In the genomic region with DNA sequence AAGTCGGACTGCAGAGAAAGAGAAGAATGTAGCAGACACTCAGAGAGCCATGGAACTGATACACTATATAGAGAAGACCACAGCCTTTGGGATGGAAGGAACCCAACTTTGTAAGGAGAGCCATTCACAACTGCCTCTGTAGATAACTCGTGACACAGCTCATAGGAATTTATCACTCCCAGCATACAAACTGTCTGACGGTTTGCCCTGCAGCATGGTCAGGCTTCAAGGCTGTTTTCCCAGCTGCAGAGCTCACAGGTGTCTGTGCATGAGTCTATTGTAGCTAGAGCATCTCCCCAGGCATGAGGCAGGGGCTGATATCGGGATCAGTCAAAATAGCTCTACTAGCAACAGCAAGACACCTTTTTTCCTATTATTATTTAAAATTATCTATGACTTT, we compare ENCODE assay signal across 11 cellular contexts.
A peak's percentile ranks its signal among the peaks of the same experiment; 100 is the strongest.
DNase-seq lines count a peak whose midpoint lies in the region; ATAC-seq and TF ChIP-seq lines count a peak whose summit lies in the region.
"Had no signal": no experiment of that assay in that cellular context is flagged by ENCODE, and none has a peak within 500 bp of the region (broad histone marks: within the 10 kb centered on the region; RNA-seq: fewer than 3 reads in every experiment).

No MANE protein-coding gene starts in this region.

- H3K9me3 ChIP-seq in adipocyte (ENCODE audit: control insufficient read depth, low read length): peaks cover 7% of the 10 kb centered on the region
- H3K9me3 ChIP-seq in left ventricle myocardium inferior (replicated peaks): peaks cover 7% of the 10 kb centered on the region
- H3K9me3 ChIP-seq in smooth muscle cell (replicated peaks; ENCODE audit: low read depth): no peaks in the 10 kb centered on the region
- H3K9me3 ChIP-seq in upper lobe of left lung: peaks cover 0 to 6% (median 0%) of the 10 kb centered on the region in 4 donors

- DNase-seq in SHP77 (lab: John Stamatoyannopoulos, UW) (peak; percentile 26 to 37), SHP77 treated with DMSO at 0.1 percent for 48 hours (lab: John Stamatoyannopoulos, UW) (no peak), adipocyte (ENCODE audit: low read depth) (peak; percentile 60), left ventricle myocardium inferior (no peak), smooth muscle cell (lab: John Stamatoyannopoulos, UW; ENCODE audit: unreplicated experiment) (no peak), GM13976 (ENCODE audit: low spot score) (no peak), upper lobe of left lung (no peak)
- DNase-seq: 8988T, GF-D8 had no signal

- H3K4me3 ChIP-seq in adipocyte (ENCODE audit: low read length) (no peak overlapping the region), left ventricle myocardium inferior (no peak overlapping the region), smooth muscle cell (no peak overlapping the region), upper lobe of left lung (no peak overlapping the region)
- H3K4me3 ChIP-seq: tibial nerve had no signal

- H3K9ac ChIP-seq in adipocyte (ENCODE audit: low read length) (no peak overlapping the region), smooth muscle cell (ENCODE audit: low read depth) (no peak overlapping the region)

- peaks cover 12% of the 10 kb centered on the region for H3F3A ChIP-seq in smooth muscle cell (ENCODE audit: low read depth)

- H3K79me2 ChIP-seq in smooth muscle cell (ENCODE audit: low read depth): no peaks in the 10 kb centered on the region

- H3K4me1 ChIP-seq in adipocyte (ENCODE audit: control insufficient read depth, insufficient read depth, low read length): no peaks in the 10 kb centered on the region
- H3K4me1 ChIP-seq in left ventricle myocardium inferior: peaks cover 41% of the 10 kb centered on the region
- no peaks in the 10 kb centered on the region for H3K4me1 ChIP-seq in smooth muscle cell (ENCODE audit: low read depth)
- peaks cover 0 to 11% (median 5%) of the 10 kb centered on the region in 4 donors for H3K4me1 ChIP-seq in upper lobe of left lung

- in situ Hi-C loops in GM13976 (cut with MboI; ENCODE audit: low sequenced_read_pairs, unreplicated experiment): no loop called here

- H3K4me2 ChIP-seq in smooth muscle cell: peak overlapping the region; percentile 23

- H4K20me1 ChIP-seq in smooth muscle cell (ENCODE audit: low read depth): no peaks in the 10 kb centered on the region

- H3K27me3 ChIP-seq in adipocyte (replicated peaks; ENCODE audit: control insufficient read depth, insufficient read depth, low read length) (no peaks in the 10 kb centered on the region), left ventricle myocardium inferior (ENCODE audit: low read depth) (no peaks in the 10 kb centered on the region), smooth muscle cell (ENCODE audit: low read depth) (no peaks in the 10 kb centered on the region), upper lobe of left lung (no peaks in the 10 kb centered on the region)
- H3K27me3 ChIP-seq: tibial nerve had no signal

- TF ChIP-seq POLR2A in upper lobe of left lung (IDR thresholded peaks at IDR 0.05): no peak

- 28% methylated on average over 4 of the region's 4 CpGs for WGBS in smooth muscle cell (ENCODE audit: low lambda C conversion rate)
- WGBS in upper lobe of left lung, 2 donors: 77 to 79% methylated on average over 4 of the region's 4 CpGs

- peak overlapping the region; percentile 54 for H3K27ac ChIP-seq in left ventricle myocardium inferior (replicated peaks)
- peak overlapping the region; percentile 9 for H3K27ac ChIP-seq in smooth muscle cell (ENCODE audit: low read depth)
- no peak overlapping the region for H3K27ac ChIP-seq in upper lobe of left lung
- H3K27ac ChIP-seq: tibial nerve had no signal

- H2AFZ ChIP-seq in smooth muscle cell (ENCODE audit: low read depth): no peak overlapping the region

- TF ChIP-seq CTCF in left ventricle myocardium inferior (IDR thresholded peaks at IDR 0.05; ENCODE audit: borderline replicate concordance) (no peak), smooth muscle cell (IDR thresholded peaks at IDR 0.05; ENCODE audit: borderline replicate concordance, insufficient read depth, poor library complexity, severe bottlenecking) (no peak), GM13976 (IDR thresholded peaks at IDR 0.05; ENCODE audit: borderline replicate concordance, control extremely low read depth, extremely low read depth, insufficient read depth, missing control alignments) (no peak), upper lobe of left lung (IDR thresholded peaks at IDR 0.05) (no peak)

- no peak for TF ChIP-seq EP300 in upper lobe of left lung (IDR thresholded peaks at IDR 0.05)

- H3K36me3 ChIP-seq in adipocyte (ENCODE audit: control insufficient read depth, insufficient read depth, low read length, severe bottlenecking) (no peaks in the 10 kb centered on the region), left ventricle myocardium inferior (no peaks in the 10 kb centered on the region), smooth muscle cell (ENCODE audit: low read depth) (no peaks in the 10 kb centered on the region), upper lobe of left lung (no peaks in the 10 kb centered on the region)
- H3K36me3 ChIP-seq: tibial nerve had no signal

- intact Hi-C loops in left ventricle myocardium inferior (cut with micrococcal nuclease): no loop called here

- ATAC-seq in upper lobe of left lung (ENCODE audit: low FRiP score in 2 of 2) (no peak), GM21423 (IDR thresholded peaks at IDR 0.05; ENCODE audit: unreplicated experiment) (no peak)

Comparison
In these comparisons a context has a peak if more than half of its experiments do, and no peak if none do; other contexts are left out.
1. DNase-seq: peak in SHP77 (2 of 2) and adipocyte (single experiment); none in SHP77 treated with DMSO at 0.1 percent for 48 hours (single experiment), left ventricle myocardium inferior (single experiment), smooth muscle cell (single experiment), GM13976 (single experiment) and upper lobe of left lung (0 of 2).
2. H3K27ac ChIP-seq: peak in left ventricle myocardium inferior (single experiment) and smooth muscle cell (single experiment); none in upper lobe of left lung (0 of 4).